21 cellular contexts compared by ENCODE assay signal in the genomic region with DNA sequence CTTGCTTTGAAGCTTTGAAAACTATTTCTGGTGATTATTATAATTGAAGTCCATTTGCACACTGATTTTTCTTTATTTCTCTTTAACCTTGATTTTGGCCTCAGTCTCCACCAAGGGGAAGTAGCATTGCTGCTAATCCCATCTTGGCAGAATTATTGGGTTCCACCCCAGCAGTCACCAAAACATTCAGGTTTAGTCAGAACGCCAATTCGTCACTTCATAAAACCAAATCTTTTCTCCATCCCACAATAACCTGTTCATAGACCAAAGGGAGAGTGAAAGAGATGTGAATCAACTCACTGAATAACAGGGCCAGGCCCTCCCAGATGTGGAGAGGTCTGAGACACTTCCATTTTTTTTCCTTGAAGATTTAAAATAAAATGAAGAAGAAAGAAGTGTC.
"Had no signal": no experiment of that assay in that cellular context is flagged by ENCODE, and none has a peak within 500 bp of the region (broad histone marks: within the 10 kb centered on the region; RNA-seq: fewer than 3 reads in every experiment).

No MANE protein-coding gene starts in this region.

- H3K4me3 ChIP-seq: colonic mucosa, thoracic aorta, upper lobe of left lung had no signal

- H3K36me3 ChIP-seq: colonic mucosa, thoracic aorta, upper lobe of left lung had no signal

- DNase-seq: activated CD4-positive, alpha-beta T cell treated with anti-CD3 and anti-CD28 coated beads, Interleukin-2, amount 10 ng/mL, durations not matched to agents 24 days and 14 days; activated CD4-positive, CD25-positive, alpha-beta regulatory T cell; activated CD8-positive, alpha-beta T cell treated with anti-CD3 and anti-CD28 coated beads, Interleukin-2, amount 10 ng/mL, durations not matched to agents 7 days and 5 days; activated naive CD4-positive, alpha-beta T cell treated with Interleukin-2 at 50 U/mL for 16 hours; activated naive CD8-positive, alpha-beta T cell treated with anti-CD3 and anti-CD28 coated beads, Interleukin-2, amount 10 ng/mL, durations not matched to agents 7 days and 5 days; activated T-cell treated with anti-CD3 and anti-CD28 coated beads, Interleukin-2, amount 50 U/mL, for 24 hours; amygdala; colonic mucosa; endodermal cell; hippocampal formation; left cardiac atrium; right cardiac atrium; stimulated activated CD4-positive, alpha-beta T cell treated with anti-CD3 and anti-CD28 coated beads, Interleukin-4, amount 100 ng/mL, for 24 hours; upper lobe of left lung had no signal

- H3K36me3 Mint-ChIP-seq: activated naive CD8-positive, alpha-beta T cell treated with anti-CD3 and anti-CD28 coated beads, Interleukin-2, amount 10 ng/mL, durations not matched to agents 7 days and 5 days; stimulated activated effector memory CD8-positive, alpha-beta T cell treated with anti-CD3 and anti-CD28 coated beads, Interleukin-12 subunit alpha, Interleukin-12 subunit beta, amount 100 ng/mL, for 72 hours had no signal

- ATAC-seq: activated CD8-positive, alpha-beta T cell treated with anti-CD3 and anti-CD28 coated beads, Interleukin-2, amount 10 ng/mL, durations not matched to agents 7 days and 5 days; stimulated activated effector memory CD8-positive, alpha-beta T cell treated with anti-CD3 and anti-CD28 coated beads, Interleukin-12 subunit alpha, Interleukin-12 subunit beta, amount 100 ng/mL, for 72 hours had no signal

- H3K4me1 Mint-ChIP-seq: activated CD4-positive, alpha-beta T cell treated with anti-CD3 and anti-CD28 coated beads, Interleukin-2, amount 10 ng/mL, durations not matched to agents 24 days and 14 days; activated naive CD8-positive, alpha-beta T cell treated with anti-CD3 and anti-CD28 coated beads, Interleukin-2, amount 10 ng/mL, durations not matched to agents 7 days and 5 days; central memory CD8-positive, alpha-beta T cell; stimulated activated effector memory CD8-positive, alpha-beta T cell treated with anti-CD3 and anti-CD28 coated beads, Interleukin-12 subunit alpha, Interleukin-12 subunit beta, amount 100 ng/mL, for 72 hours had no signal

- H3K4me3 Mint-ChIP-seq: activated CD4-positive, alpha-beta T cell treated with anti-CD3 and anti-CD28 coated beads, Interleukin-2, amount 10 ng/mL, durations not matched to agents 24 days and 14 days; activated CD8-positive, alpha-beta T cell treated with anti-CD3 and anti-CD28 coated beads, Interleukin-2, amount 10 ng/mL, durations not matched to agents 7 days and 5 days; activated naive CD8-positive, alpha-beta T cell treated with anti-CD3 and anti-CD28 coated beads, Interleukin-2, amount 10 ng/mL, durations not matched to agents 7 days and 5 days; activated T-cell treated with anti-CD3 and anti-CD28 coated beads, Interleukin-2, amount 50 U/mL, for 24 hours; central memory CD8-positive, alpha-beta T cell; endodermal cell; neural crest cell; stimulated activated effector memory CD8-positive, alpha-beta T cell treated with anti-CD3 and anti-CD28 coated beads, Interleukin-12 subunit alpha, Interleukin-12 subunit beta, amount 100 ng/mL, for 72 hours; T-helper 2 cell treated with Interferon-gamma antibody and Interleukin-4, amounts not matched to agents 5 μg/mL and 100 μg/mL, for 36 hours had no signal

- H3K27me3 ChIP-seq: colonic mucosa, upper lobe of left lung had no signal

- H3K27ac ChIP-seq: colonic mucosa had no signal

- H3K9me3 ChIP-seq: colonic mucosa, thoracic aorta, upper lobe of left lung had no signal

- H3K27me3 Mint-ChIP-seq: activated CD4-positive, alpha-beta T cell treated with anti-CD3 and anti-CD28 coated beads, Interleukin-2, amount 10 ng/mL, durations not matched to agents 24 days and 14 days; activated T-cell treated with anti-CD3 and anti-CD28 coated beads, Interleukin-2, amount 50 U/mL, for 24 hours had no signal

- H3K4me1 ChIP-seq: colonic mucosa, upper lobe of left lung had no signal

- H3K27ac Mint-ChIP-seq: activated CD4-positive, alpha-beta T cell treated with anti-CD3 and anti-CD28 coated beads, Interleukin-2, amount 10 ng/mL, durations not matched to agents 24 days and 14 days; activated CD8-positive, alpha-beta T cell treated with anti-CD3 and anti-CD28 coated beads, Interleukin-2, amount 10 ng/mL, durations not matched to agents 7 days and 5 days; activated naive CD8-positive, alpha-beta T cell treated with anti-CD3 and anti-CD28 coated beads, Interleukin-2, amount 10 ng/mL, durations not matched to agents 7 days and 5 days; activated T-cell treated with anti-CD3 and anti-CD28 coated beads, Interleukin-2, amount 50 U/mL, for 24 hours; activated T-helper 2 cell treated with anti-CD3 and anti-CD28 coated beads, Interferon-gamma antibody, Interleukin-2, Interleukin-4, amounts not matched to agents 10 μg/mL and 5 μg/mL and 100 μg/mL, durations not matched to agents 14 hours and 24 hours and 36 hours; endodermal cell; progenitor cell of endocrine pancreas; stimulated activated effector memory CD8-positive, alpha-beta T cell treated with anti-CD3 and anti-CD28 coated beads, Interleukin-12 subunit alpha, Interleukin-12 subunit beta, amount 100 ng/mL, for 72 hours; T-helper 2 cell treated with Interferon-gamma antibody and Interleukin-4, amounts not matched to agents 5 μg/mL and 100 μg/mL, for 36 hours had no signal

- H3K9me3 Mint-ChIP-seq: activated naive CD8-positive, alpha-beta T cell treated with anti-CD3 and anti-CD28 coated beads, Interleukin-2, amount 10 ng/mL, durations not matched to agents 7 days and 5 days; activated T-cell treated with anti-CD3 and anti-CD28 coated beads, Interleukin-2, amount 50 U/mL, for 24 hours; activated T-helper 2 cell treated with anti-CD3 and anti-CD28 coated beads, Interferon-gamma antibody, Interleukin-2, Interleukin-4, amounts not matched to agents 10 μg/mL and 5 μg/mL and 100 μg/mL, durations not matched to agents 14 hours and 24 hours and 36 hours; central memory CD8-positive, alpha-beta T cell; endodermal cell; neural crest cell; stimulated activated effector memory CD8-positive, alpha-beta T cell treated with anti-CD3 and anti-CD28 coated beads, Interleukin-12 subunit alpha, Interleukin-12 subunit beta, amount 100 ng/mL, for 72 hours; T-helper 2 cell treated with Interferon-gamma antibody and Interleukin-4, amounts not matched to agents 5 μg/mL and 100 μg/mL, for 36 hours had no signal
